In the genomic region with DNA sequence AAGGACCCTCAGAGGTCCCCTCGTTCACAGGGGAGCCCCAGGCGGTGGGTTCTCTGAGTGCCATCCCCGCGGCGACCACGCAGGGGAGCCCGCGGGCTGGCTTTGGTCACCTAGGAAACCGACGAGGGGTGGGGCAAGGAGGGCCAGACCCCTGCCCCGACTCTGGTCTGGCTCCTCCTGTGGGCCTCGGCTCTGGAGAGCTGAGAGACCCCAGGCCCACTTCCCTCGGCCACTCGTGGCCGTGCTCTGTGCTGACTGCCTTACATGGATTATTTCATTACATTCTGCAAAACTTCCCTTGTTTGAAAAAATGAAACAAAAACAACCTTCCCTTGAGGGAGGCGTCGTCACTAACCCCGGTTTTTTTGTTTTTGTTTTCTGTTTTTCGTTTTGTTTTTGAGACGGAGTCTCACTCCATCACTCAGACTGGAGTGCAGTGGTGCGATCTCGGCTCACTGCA, we compare ENCODE assay signal across 8 cellular contexts. TPM values are rescaled to one million over a fixed set of nuclear protein-coding genes. Genes with fewer than 3 reads are reported as not detected.
DNase-seq lines count a peak whose midpoint lies in the region; ATAC-seq and TF ChIP-seq lines count a peak whose summit lies in the region.

No MANE protein-coding gene starts in this region.

- peaks cover 4% of the 10 kb centered on the region for H3K36me3 Mint-ChIP-seq in activated CD4-positive, alpha-beta T cell treated with anti-CD3 and anti-CD28 coated beads, Interleukin-2, amount 10 ng/mL, durations not matched to agents 24 days and 14 days (ENCODE audit: low read depth)

- peak; percentile 79 for TF ChIP-seq CTCF in KMS-11 (conservative IDR thresholded peaks at IDR 0.05; ENCODE audit: low read depth, low read length)

- H3K27ac ChIP-seq in BLaER1 treated with 17β-estradiol and CSF1 and Interleukin-3, amounts not matched to agents 10 nM and 100 nM, result peak overlapping the region; percentile 45 to 89 (median 70)
- H3K27ac ChIP-seq in KMS-11, result peak overlapping the region; percentile 24; the same call in 1 of the 2 replicates

- H3K27me3 ChIP-seq in BLaER1 treated with 17β-estradiol and CSF1 and Interleukin-3, amounts not matched to agents 10 nM and 100 nM, result no peaks in the 10 kb centered on the region
- peaks cover 25% of the 10 kb centered on the region; the same call in 1 of the 2 replicates for H3K27me3 ChIP-seq in KMS-11 (ENCODE audit: insufficient read depth, low read depth)

- H3K4me1 ChIP-seq in BLaER1 treated with 17β-estradiol and CSF1 and Interleukin-3, amounts not matched to agents 10 nM and 100 nM, result peaks cover 27 to 59% (median 55%) of the 10 kb centered on the region in 10 experiments
- H3K4me1 ChIP-seq in KMS-11 (ENCODE audit: low read depth, poor library complexity, severe bottlenecking), result peaks cover 9% of the 10 kb centered on the region

- peak overlapping the region; percentile 86 for H3K4me3 Mint-ChIP-seq in activated CD4-positive, alpha-beta T cell treated with anti-CD3 and anti-CD28 coated beads, Interleukin-2, amount 10 ng/mL, durations not matched to agents 24 days and 14 days

- DNase-seq in activated CD4-positive, alpha-beta T cell treated with anti-CD3 and anti-CD28 coated beads, Interleukin-2, amount 10 ng/mL, durations not matched to agents 24 days and 14 days, result peak; percentile 95
- DNase-seq in ecto neural progenitor cell (ENCODE audit: low spot score) (peak; percentile 88), myocyte (ENCODE audit: low read depth) (peak; percentile 35), DMS79 treated with DMSO at 0.1 percent for 48 hours (lab: John Stamatoyannopoulos, UW) (no peak)
- DNase-seq in stimulated activated naive CD4-positive, alpha-beta T cell treated with Interleukin-2 at 50 U/mL for 16 hours (lab: John Stamatoyannopoulos, UW), result peak; percentile 57

- peaks cover 15 to 19% (median 17%) of the 10 kb centered on the region in 11 experiments for H3K9me3 ChIP-seq in BLaER1 treated with 17β-estradiol and CSF1 and Interleukin-3, amounts not matched to agents 10 nM and 100 nM (replicated peaks in 1 of 11)

- H3K4me3 ChIP-seq in BLaER1 treated with 17β-estradiol and CSF1 and Interleukin-3, amounts not matched to agents 10 nM and 100 nM, result peak overlapping the region; percentile 40 to 69 (median 50)
- H3K4me3 ChIP-seq in KMS-11 (IDR thresholded peaks at IDR 0.05; ENCODE audit: insufficient read depth, low read depth, low read length), result no peak overlapping the region

- H3K27ac Mint-ChIP-seq in activated CD4-positive, alpha-beta T cell treated with anti-CD3 and anti-CD28 coated beads, Interleukin-2, amount 10 ng/mL, durations not matched to agents 24 days and 14 days, result peak overlapping the region; percentile 87

- no peaks in the 10 kb centered on the region for H3K79me2 ChIP-seq in KMS-11 (ENCODE audit: insufficient read depth, low read depth)

- H3K27me3 Mint-ChIP-seq in activated CD4-positive, alpha-beta T cell treated with anti-CD3 and anti-CD28 coated beads, Interleukin-2, amount 10 ng/mL, durations not matched to agents 24 days and 14 days, result peaks cover 5% of the 10 kb centered on the region

- intact Hi-C loops in activated CD4-positive, alpha-beta T cell treated with anti-CD3 and anti-CD28 coated beads, Interleukin-2, amount 10 ng/mL, durations not matched to agents 24 days and 14 days (cut with micrococcal nuclease), result loop anchor here (1.0 kb wide), 1 partner anchor 190 kb away; no protein-coding TSS in a partner anchor

- peak; percentile 64 for ATAC-seq in GM19372 (IDR thresholded peaks at IDR 0.05; ENCODE audit: low read depth, unreplicated experiment)

- peak overlapping the region; percentile 68 for H2AFZ ChIP-seq in KMS-11 (ENCODE audit: low read depth)

- peaks cover 34% of the 10 kb centered on the region for H3K4me1 Mint-ChIP-seq in activated CD4-positive, alpha-beta T cell treated with anti-CD3 and anti-CD28 coated beads, Interleukin-2, amount 10 ng/mL, durations not matched to agents 24 days and 14 days

- peaks cover 0 to 6% (median 0%) of the 10 kb centered on the region in 11 experiments; a peak in 2 of 22 replicates for H3K36me3 ChIP-seq in BLaER1 treated with 17β-estradiol and CSF1 and Interleukin-3, amounts not matched to agents 10 nM and 100 nM
- H3K36me3 ChIP-seq in KMS-11 (ENCODE audit: insufficient read depth), result no peaks in the 10 kb centered on the region

- H3K4me2 ChIP-seq in BLaER1 treated with 17β-estradiol and CSF1 and Interleukin-3, amounts not matched to agents 10 nM and 100 nM, result peak overlapping the region; percentile 74 to 98 (median 83)
- H3K4me2 ChIP-seq in KMS-11, result peak overlapping the region; percentile 55

- H3K9me3 Mint-ChIP-seq in activated CD4-positive, alpha-beta T cell treated with anti-CD3 and anti-CD28 coated beads, Interleukin-2, amount 10 ng/mL, durations not matched to agents 24 days and 14 days, result peaks cover 6% of the 10 kb centered on the region

- H3K9ac ChIP-seq in BLaER1 treated with 17β-estradiol and CSF1 and Interleukin-3, amounts not matched to agents 10 nM and 100 nM, result peak overlapping the region; percentile 45 to 82 (median 70)
- peak overlapping the region; percentile 43; the same call in 1 of the 2 replicates for H3K9ac ChIP-seq in KMS-11

- no peaks in the 10 kb centered on the region for H4K20me1 ChIP-seq in BLaER1 treated with 17β-estradiol and CSF1 and Interleukin-3, amounts not matched to agents 10 nM and 100 nM
- no peaks in the 10 kb centered on the region for H4K20me1 ChIP-seq in KMS-11 (ENCODE audit: insufficient read depth)

RNA-seq across cellular contexts. Expression of gene CYTH4, which starts 15.2 kb away (rescaled TPM):
- 43.5 and 44.9 TPM in 2 replicates for total RNA-seq in activated CD4-positive, alpha-beta T cell treated with anti-CD3 and anti-CD28 coated beads, Interleukin-2, amount 10 ng/mL, durations not matched to agents 24 days and 14 days
- total RNA-seq in myocyte, result not detected in 2 replicates
- not detected for polyA plus RNA-seq in myocyte (2012)

RNA-seq across cellular contexts. Expression of gene RAC2, which starts 23.1 kb away (rescaled TPM):
- total RNA-seq in activated CD4-positive, alpha-beta T cell treated with anti-CD3 and anti-CD28 coated beads, Interleukin-2, amount 10 ng/mL, durations not matched to agents 24 days and 14 days, result 519 and 540 TPM in 2 replicates
- total RNA-seq in myocyte, result not detected in 2 replicates
- not detected for polyA plus RNA-seq in myocyte (2012)

RNA-seq across cellular contexts. Expression of gene SSTR3, which starts 54.9 kb away (rescaled TPM):
- 3.5 and 4.0 TPM in 2 replicates for total RNA-seq in activated CD4-positive, alpha-beta T cell treated with anti-CD3 and anti-CD28 coated beads, Interleukin-2, amount 10 ng/mL, durations not matched to agents 24 days and 14 days
- not detected in 2 replicates for total RNA-seq in myocyte
- polyA plus RNA-seq in myocyte (2012), result not detected

Comparison
In these comparisons a context has a peak if more than half of its experiments do, and no peak if none do; other contexts are left out.
1. RNA of gene CYTH4, which starts 15.2 kb away (total RNA-seq): 43.5 to 44.9 TPM in activated CD4-positive, alpha-beta T cell treated with anti-CD3 and anti-CD28 coated beads, Interleukin-2, amount 10 ng/mL, durations not matched to agents 24 days and 14 days; not detected in myocyte; every median in the first group is over 10 times any median in the second.
2. RNA of gene RAC2, which starts 23.1 kb away (total RNA-seq): 519 to 540 TPM in activated CD4-positive, alpha-beta T cell treated with anti-CD3 and anti-CD28 coated beads, Interleukin-2, amount 10 ng/mL, durations not matched to agents 24 days and 14 days; not detected in myocyte; every median in the first group is over 100 times any median in the second.